16 cellular contexts compared by ENCODE assay signal in genomic region chr6:62283359-62283758, GRCh38. TPM values are rescaled to one million over a fixed set of nuclear protein-coding genes. Genes with fewer than 3 reads are reported as not detected.
"Had no signal": no experiment of that assay in that cellular context is flagged by ENCODE, and none has a peak within 500 bp of the region (broad histone marks: within the 10 kb centered on the region; RNA-seq: fewer than 3 reads in every experiment).

No MANE protein-coding gene starts in this region.

- H3K27ac ChIP-seq: cardiac muscle cell, epithelial cell of prostate, gastroesophageal sphincter, pancreas, tibial nerve had no signal

- H3K36me3 Mint-ChIP-seq: natural killer cell treated with Interleukin-12 subunit alpha and Interleukin-12 subunit beta and Interleukin-15 and Interleukin-18, amount 100 ng/mL, for 72 hours; WTC11 had no signal

- ATAC-seq: gastroesophageal sphincter; natural killer cell treated with Interleukin-12 subunit alpha and Interleukin-12 subunit beta and Interleukin-15 and Interleukin-18, amount 100 ng/mL, for 72 hours; pancreas; SK-N-SH treated with all-trans-retinoic acid at 6 μM for 48 hours; WTC11 had no signal

- H3K36me3 ChIP-seq: cardiac muscle cell, gastroesophageal sphincter, pancreas, tibial nerve had no signal

- H3K4me3 Mint-ChIP-seq: activated CD4-positive, alpha-beta T cell treated with anti-CD3 and anti-CD28 coated beads, Interleukin-2, amount 10 ng/mL, durations not matched to agents 24 days and 14 days; immature natural killer cell; natural killer cell treated with Interleukin-12 subunit alpha and Interleukin-12 subunit beta and Interleukin-15 and Interleukin-18, amount 100 ng/mL, for 72 hours; T-helper 1 cell treated with Interleukin-12 subunit alpha and Interleukin-12 subunit beta and Interleukin-4 antibody, amounts not matched to agents 30 μg/mL and 1 μg/mL, for 36 hours had no signal

- H3K9me3 ChIP-seq: gastroesophageal sphincter, pancreas, tibial nerve had no signal

- DNase-seq: activated CD4-positive, alpha-beta T cell treated with anti-CD3 and anti-CD28 coated beads, Interleukin-2, amount 10 ng/mL, durations not matched to agents 24 days and 14 days; activated naive CD4-positive, alpha-beta T cell treated with Interleukin-2 at 50 U/mL for 16 hours; effector memory CD4-positive, alpha-beta T cell; immature natural killer cell; mammary epithelial cell; pancreas had no signal

- H3K27ac Mint-ChIP-seq: activated CD4-positive, alpha-beta T cell treated with anti-CD3 and anti-CD28 coated beads, Interleukin-2, amount 10 ng/mL, durations not matched to agents 24 days and 14 days; immature natural killer cell; natural killer cell treated with Interleukin-12 subunit alpha and Interleukin-12 subunit beta and Interleukin-15 and Interleukin-18, amount 100 ng/mL, for 72 hours; T-helper 1 cell treated with Interleukin-12 subunit alpha and Interleukin-12 subunit beta and Interleukin-4 antibody, amounts not matched to agents 30 μg/mL and 1 μg/mL, for 36 hours; WTC11 had no signal

- H3K4me1 ChIP-seq: pancreas had no signal

- H3K9me3 Mint-ChIP-seq: activated CD4-positive, alpha-beta T cell treated with anti-CD3 and anti-CD28 coated beads, Interleukin-2, amount 10 ng/mL, durations not matched to agents 24 days and 14 days; T-helper 1 cell treated with Interleukin-12 subunit alpha and Interleukin-12 subunit beta and Interleukin-4 antibody, amounts not matched to agents 30 μg/mL and 1 μg/mL, for 36 hours had no signal

- H3K4me3 ChIP-seq: cardiac muscle cell, gastroesophageal sphincter, pancreas, tibial nerve had no signal

RNA-seq across cellular contexts. Expression of gene KHDRBS2, which starts 2.7 kb away (rescaled TPM):
- total RNA-seq: activated CD4-positive, alpha-beta T cell treated with anti-CD3 and anti-CD28 coated beads, Interleukin-2, amount 10 ng/mL, durations not matched to agents 24 days and 14 days; astrocyte; mammary epithelial cell; renal cortical epithelial cell had no signal
- polyA plus RNA-seq: immature natural killer cell, mammary epithelial cell had no signal
